ENCODE assay signal across 18 cellular contexts in the genomic region with DNA sequence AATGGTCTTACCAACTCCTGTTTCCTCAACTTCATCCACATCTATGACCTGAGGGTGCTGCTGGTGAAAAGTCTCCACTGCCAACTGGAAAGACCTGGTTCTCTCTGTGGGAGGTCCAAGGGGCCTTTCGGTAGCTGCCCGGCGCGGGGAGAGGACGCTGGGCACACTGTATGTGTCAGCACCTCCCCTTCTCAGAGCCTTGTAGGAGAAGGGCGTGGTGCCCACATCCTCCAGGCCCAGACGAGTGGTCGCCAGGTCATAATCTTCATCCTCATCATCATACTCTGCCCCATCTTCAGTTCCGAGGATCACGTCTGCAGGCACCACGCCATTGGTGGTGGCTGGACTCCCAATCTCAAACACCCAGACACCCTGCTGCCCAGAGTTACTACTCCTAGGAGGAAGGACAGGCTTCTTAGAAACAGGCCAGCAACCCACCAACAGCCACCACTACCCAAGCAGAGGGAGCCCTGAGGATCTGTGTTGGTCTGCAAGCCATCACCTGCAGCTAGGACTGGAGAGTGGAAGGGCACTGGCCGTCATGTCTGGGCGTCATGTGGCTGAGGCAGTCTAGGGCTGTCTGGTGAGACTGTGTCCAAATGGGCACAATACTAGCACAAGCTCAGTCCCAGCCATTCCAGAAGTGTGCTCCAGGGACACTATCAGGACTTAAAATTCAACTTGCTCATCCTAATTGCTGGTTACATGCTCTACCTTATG. TPM values are rescaled to one million over a fixed set of nuclear protein-coding genes. Genes with fewer than 3 reads are reported as not detected.
A peak's percentile ranks its signal among the peaks of the same experiment; 100 is the strongest.
DNase-seq lines count a peak whose midpoint lies in the region; ATAC-seq and TF ChIP-seq lines count a peak whose summit lies in the region.
"Had no signal": no experiment of that assay in that cellular context is flagged by ENCODE, and none has a peak within 500 bp of the region (broad histone marks: within the 10 kb centered on the region; RNA-seq: fewer than 3 reads in every experiment).

No MANE protein-coding gene starts in this region.

- H3K36me3 ChIP-seq in left ventricle myocardium inferior (peaks cover 83% of the 10 kb centered on the region), sigmoid colon (peaks cover 30 to 87% (median 46%) of the 10 kb centered on the region in 4 donors), vagina (peaks cover 2 to 45% of the 10 kb centered on the region in 2 donors)
- H3K36me3 ChIP-seq: BLaER1 treated with 17β-estradiol and CSF1 and Interleukin-3, amounts not matched to agents 10 nM and 100 nM had no signal

- CTCF ChIA-PET in activated CD8-positive, alpha-beta T cell treated with anti-CD3 and anti-CD28 coated beads for 36 hours (lab: Charles Lee): no interaction called here

- DNase-seq in left ventricle myocardium inferior (no peak), left ventricle myocardium superior (no peak), endothelial cell (ENCODE audit: low spot score) (no peak), sigmoid colon (peak; percentile 60), vagina (ENCODE audit: extremely low spot score in 2 of 2) (no peak)
- DNase-seq in activated naive CD4-positive, alpha-beta T cell treated with Interleukin-2 at 50 U/mL for 16 hours: no peak
- DNase-seq in activated CD4-positive, alpha-beta T cell treated with anti-CD3 and anti-CD28 coated beads for 4 hours: no peak
- no peak for DNase-seq in activated CD8-positive, alpha-beta T cell treated with anti-CD3 and anti-CD28 coated beads for 36 hours
- DNase-seq: Calu3; CD8-positive, alpha-beta T cell; DMS79 treated with DMSO at 0.1 percent for 48 hours; GF-D8; GOT3; H7 had no signal

- no peaks in the 10 kb centered on the region for H3K27me3 Mint-ChIP-seq in endothelial cell (ENCODE audit: unreplicated experiment)
- no peaks in the 10 kb centered on the region for H3K27me3 Mint-ChIP-seq in activated CD8-positive, alpha-beta T cell treated with anti-CD3 and anti-CD28 coated beads for 36 hours

- H3K4me3 ChIP-seq in left ventricle myocardium inferior (no peak overlapping the region), sigmoid colon (no peak overlapping the region), vagina (no peak overlapping the region)
- H3K4me3 ChIP-seq: BLaER1 treated with 17β-estradiol and CSF1 and Interleukin-3, amounts not matched to agents 10 nM and 100 nM had no signal

- H3K4me1 ChIP-seq in left ventricle myocardium inferior: peaks cover 51% of the 10 kb centered on the region
- peaks cover 0 to 42% (median 32%) of the 10 kb centered on the region in 4 donors for H3K4me1 ChIP-seq in sigmoid colon
- H3K4me1 ChIP-seq in vagina: peaks cover 5% of the 10 kb centered on the region
- H3K4me1 ChIP-seq: BLaER1 treated with 17β-estradiol and CSF1 and Interleukin-3, amounts not matched to agents 10 nM and 100 nM had no signal

- no peak overlapping the region for H3K27ac Mint-ChIP-seq in endothelial cell (ENCODE audit: unreplicated experiment)
- no peak overlapping the region for H3K27ac Mint-ChIP-seq in activated CD8-positive, alpha-beta T cell treated with anti-CD3 and anti-CD28 coated beads for 36 hours
- H3K27ac Mint-ChIP-seq: B cell; CD8-positive, alpha-beta T cell had no signal

- H3K27me3 ChIP-seq in left ventricle myocardium inferior (ENCODE audit: low read depth) (no peaks in the 10 kb centered on the region), sigmoid colon (no peaks in the 10 kb centered on the region), vagina (no peaks in the 10 kb centered on the region)
- H3K27me3 ChIP-seq: BLaER1 treated with 17β-estradiol and CSF1 and Interleukin-3, amounts not matched to agents 10 nM and 100 nM had no signal

- H3K4me1 Mint-ChIP-seq in endothelial cell (ENCODE audit: unreplicated experiment): no peaks in the 10 kb centered on the region
- no peaks in the 10 kb centered on the region for H3K4me1 Mint-ChIP-seq in activated CD8-positive, alpha-beta T cell treated with anti-CD3 and anti-CD28 coated beads for 36 hours (ENCODE audit: low read depth)
- H3K4me1 Mint-ChIP-seq: B cell had no signal

- no peak for TF ChIP-seq CTCF in left ventricle myocardium inferior (IDR thresholded peaks at IDR 0.05; ENCODE audit: borderline replicate concordance)
- no peak for TF ChIP-seq CTCF in endothelial cell (IDR thresholded peaks at IDR 0.05; ENCODE audit: unreplicated experiment)
- TF ChIP-seq CTCF in sigmoid colon (IDR thresholded peaks at IDR 0.05): no peak
- TF ChIP-seq CTCF in vagina (IDR thresholded peaks at IDR 0.05): no peak
- TF ChIP-seq CTCF in activated CD8-positive, alpha-beta T cell treated with anti-CD3 and anti-CD28 coated beads for 36 hours (IDR thresholded peaks at IDR 0.05): no peak

- intact Hi-C loops in left ventricle myocardium inferior (cut with micrococcal nuclease): no loop called here
- intact Hi-C loops in left ventricle myocardium superior (cut with micrococcal nuclease): no loop called here
- intact Hi-C loops in sigmoid colon (cut with DNase I): no loop called here
- intact Hi-C loops in vagina (cut with DNase I): loop anchor here (10.0 kb wide), 1 partner anchor 67 kb away; no protein-coding TSS in a partner anchor
- intact Hi-C loops in activated CD8-positive, alpha-beta T cell treated with anti-CD3 and anti-CD28 coated beads for 36 hours (cut with micrococcal nuclease): no loop called here

- TF ChIP-seq POLR2A in sigmoid colon (IDR thresholded peaks at IDR 0.05): no peak
- no peak for TF ChIP-seq POLR2A in vagina (IDR thresholded peaks at IDR 0.05)

- no peaks in the 10 kb centered on the region for H3K9me3 Mint-ChIP-seq in endothelial cell (ENCODE audit: unreplicated experiment)
- H3K9me3 Mint-ChIP-seq in activated CD8-positive, alpha-beta T cell treated with anti-CD3 and anti-CD28 coated beads for 36 hours: peaks cover 1% of the 10 kb centered on the region

- POLR2A ChIA-PET in activated CD8-positive, alpha-beta T cell treated with anti-CD3 and anti-CD28 coated beads for 36 hours (lab: Charles Lee): interaction anchor here (0.6 kb wide), 1 partner anchor 115 kb away, joined by 3 read pairs; no protein-coding TSS in a partner anchor

- H3K27ac ChIP-seq in left ventricle myocardium inferior (replicated peaks) (peak overlapping the region; percentile 78), sigmoid colon (peak overlapping the region in 3 of 4 donors; percentile 15 to 76 (median 19)), vagina (peak overlapping the region; percentile 43)
- H3K27ac ChIP-seq: BLaER1 treated with 17β-estradiol and CSF1 and Interleukin-3, amounts not matched to agents 10 nM and 100 nM had no signal

- WGBS in sigmoid colon, 2 donors: 93 to 95% methylated on average over 13 of the region's 13 CpGs

- no peak for ATAC-seq in left ventricle myocardium superior
- ATAC-seq in activated CD8-positive, alpha-beta T cell treated with anti-CD3 and anti-CD28 coated beads for 36 hours: no peak
- ATAC-seq: CD8-positive, alpha-beta T cell; HCT116 had no signal

- no peak for TF ChIP-seq EP300 in sigmoid colon (IDR thresholded peaks at IDR 0.05)

- peaks cover 42% of the 10 kb centered on the region for H3K36me3 Mint-ChIP-seq in endothelial cell (ENCODE audit: low read depth, unreplicated experiment)
- no peaks in the 10 kb centered on the region for H3K36me3 Mint-ChIP-seq in activated CD8-positive, alpha-beta T cell treated with anti-CD3 and anti-CD28 coated beads for 36 hours (ENCODE audit: low read depth)
- H3K36me3 Mint-ChIP-seq: CD8-positive, alpha-beta T cell had no signal

- peak overlapping the region; percentile 58 for H3K4me3 Mint-ChIP-seq in endothelial cell (ENCODE audit: unreplicated experiment)
- H3K4me3 Mint-ChIP-seq in activated CD8-positive, alpha-beta T cell treated with anti-CD3 and anti-CD28 coated beads for 36 hours: no peak overlapping the region
- H3K4me3 Mint-ChIP-seq: B cell; CD8-positive, alpha-beta T cell had no signal

- H3K9me3 ChIP-seq in left ventricle myocardium inferior (replicated peaks) (no peaks in the 10 kb centered on the region), sigmoid colon (no peaks in the 10 kb centered on the region), vagina (no peaks in the 10 kb centered on the region)

RNA-seq across cellular contexts. Expression of gene NID1, which starts 22.8 kb away (rescaled TPM):
- total RNA-seq in left ventricle myocardium inferior: 40.4 TPM
- total RNA-seq in left ventricle myocardium superior: 47.6 TPM
- 186 TPM for total RNA-seq in endothelial cell (ENCODE audit: unreplicated experiment)
- total RNA-seq in sigmoid colon: 100 to 1,000 TPM; 136 to 242 (median 145) TPM
- polyA plus RNA-seq in sigmoid colon: 10 to 100 TPM in 1 of 3 donors, 1 to 10 TPM in 2; 3.9 to 29.9 (median 6.6) TPM
- total RNA-seq in vagina: 154 TPM
- under 1 TPM; 0.04 to 0.07 TPM for total RNA-seq in activated CD8-positive, alpha-beta T cell treated with anti-CD3 and anti-CD28 coated beads for 36 hours
- total RNA-seq: B cell; CD8-positive, alpha-beta T cell; HT-29 had no signal

Comparison
In these comparisons a context has a peak if more than half of its experiments do, and no peak if none do; other contexts are left out.
1. H3K27ac ChIP-seq: peak in every context shown above with its lines; median percentile 78 in left ventricle myocardium inferior; 43 in vagina; 19 in sigmoid colon.
2. RNA of gene NID1, which starts 22.8 kb away (total RNA-seq): 186 TPM in endothelial cell (single experiment), 154 TPM in vagina (single experiment), 136 to 242 TPM in sigmoid colon, 47.6 TPM in left ventricle myocardium superior (single experiment) and 40.4 TPM in left ventricle myocardium inferior (single experiment); 0.04 to 0.07 TPM in activated CD8-positive, alpha-beta T cell treated with anti-CD3 and anti-CD28 coated beads for 36 hours; every median in the first group is over 10 times any median in the second.